ENCODE assay signal across 1 cellular context in genomic region chr9:110767559-110768063, GRCh38.
TF ChIP-seq lines count a peak whose summit lies in the region.

No MANE protein-coding gene starts in this region.

TF ChIP-seq in H1, 55 proteins besides CTCF, POLR2A, EP300 and RAD21 (continued from another document):
- no peak for TF ChIP-seq KDM4A (IDR thresholded peaks at IDR 0.05; ENCODE audit: low read depth, low read length, severe bottlenecking)
- no peak for TF ChIP-seq RXRA (IDR thresholded peaks at IDR 0.05; ENCODE audit: insufficient read depth, low read depth, low read length)
- no peak for TF ChIP-seq CBX5 (IDR thresholded peaks at IDR 0.05; ENCODE audit: low read depth, low read length)
- no peak for TF ChIP-seq SIN3A (conservative IDR thresholded peaks at IDR 0.05 in 1 of 2, IDR thresholded peaks at IDR 0.05 in 1 of 2; ENCODE audit: low read depth in 1 of 2, low read length in 2 of 2)
- TF ChIP-seq BACH1 (IDR thresholded peaks at IDR 0.05; ENCODE audit: low read length): no peak
TF ChIP-seq in H1: peak in this region for 0.
